ENCODE assay signal across 11 cellular contexts in genomic region chr5:168656633-168657032, GRCh38.
DNase-seq lines count a peak whose midpoint lies in the region; ATAC-seq, FAIRE-seq and TF ChIP-seq lines count a peak whose summit lies in the region.
"Had no signal": no experiment of that assay in that cellular context is flagged by ENCODE, and none has a peak within 500 bp of the region (broad histone marks: within the 10 kb centered on the region; RNA-seq: fewer than 3 reads in every experiment).

No MANE protein-coding gene starts in this region.

- FAIRE-seq in D721Med (lab: Jason Lieb, UNC), result no peak

- peak overlapping the region in 2 of 3 experiments; percentile 9 to 35 for H3K27ac Mint-ChIP-seq in nephron
- no peak overlapping the region for H3K27ac Mint-ChIP-seq in T-cell
- H3K27ac Mint-ChIP-seq: activated naive CD8-positive, alpha-beta T cell treated with anti-CD3 and anti-CD28 coated beads for 36 hours had no signal

- TF ChIP-seq CTCF in nephron (IDR thresholded peaks at IDR 0.05; ENCODE audit: unreplicated experiment in 3 of 3) (no peak), D721Med (IDR thresholded peaks at IDR 0.05; ENCODE audit: insufficient read depth, missing control alignments) (no peak)

- CTCF ChIA-PET in T-cell (lab: Charles Lee), result interaction anchor here in 1 of 2 donors (0.7 kb wide), 1 partner anchor 19 kb away, joined by 3 read pairs; no protein-coding TSS in a partner anchor
- CTCF ChIA-PET in HEK293T (lab: Yijun Ruan, JAX), result interaction anchor here (0.5 to 0.9 kb wide), 2 partner anchors 9 to 758 kb away, joined by 3 read pairs; no protein-coding TSS in a partner anchor

- H3K36me3 Mint-ChIP-seq in nephron (ENCODE audit: low read depth), result peaks cover 3% of the 10 kb centered on the region
- no peaks in the 10 kb centered on the region for H3K36me3 Mint-ChIP-seq in T-cell
- H3K36me3 Mint-ChIP-seq: activated naive CD8-positive, alpha-beta T cell treated with anti-CD3 and anti-CD28 coated beads for 36 hours had no signal

- H3K4me3 Mint-ChIP-seq in nephron (no peak overlapping the region), T-cell (no peak overlapping the region)
- H3K4me3 Mint-ChIP-seq: activated naive CD8-positive, alpha-beta T cell treated with anti-CD3 and anti-CD28 coated beads for 36 hours had no signal

- H3K9me3 Mint-ChIP-seq in nephron, result no peaks in the 10 kb centered on the region
- H3K9me3 Mint-ChIP-seq in T-cell, result no peaks in the 10 kb centered on the region
- H3K9me3 Mint-ChIP-seq: activated naive CD8-positive, alpha-beta T cell treated with anti-CD3 and anti-CD28 coated beads for 36 hours had no signal

- DNase-seq in EH (ENCODE audit: low read depth) (peak; percentile 56), NCI-H82 treated with DMSO at 0.1 percent for 48 hours (lab: John Stamatoyannopoulos, UW; ENCODE audit: unreplicated experiment) (peak; percentile 77), D721Med (ENCODE audit: insufficient read length, low spot score) (no peak), T-cell (no peak), HEK293T (ENCODE audit: extremely low spot score) (no peak)
- DNase-seq: activated naive CD8-positive, alpha-beta T cell treated with anti-CD3 and anti-CD28 coated beads for 36 hours; dorsolateral prefrontal cortex; T-helper 9 cell had no signal

- POLR2A ChIA-PET in T-cell (lab: Charles Lee) (no interaction called here), HEK293T (lab: Yijun Ruan, JAX) (no interaction called here)

- H3K4me1 Mint-ChIP-seq in nephron (peaks cover 41% of the 10 kb centered on the region), T-cell (no peaks in the 10 kb centered on the region)
- H3K4me1 Mint-ChIP-seq: activated naive CD8-positive, alpha-beta T cell treated with anti-CD3 and anti-CD28 coated beads for 36 hours had no signal

- H3K27me3 Mint-ChIP-seq in nephron (ENCODE audit: low read depth) (no peaks in the 10 kb centered on the region), T-cell (peaks cover 9 to 10% of the 10 kb centered on the region in 2 donors)
- H3K27me3 Mint-ChIP-seq: activated naive CD8-positive, alpha-beta T cell treated with anti-CD3 and anti-CD28 coated beads for 36 hours had no signal

- peak; percentile 83 for ATAC-seq in esophagus mucosa
- ATAC-seq in HG02885 (IDR thresholded peaks at IDR 0.05; ENCODE audit: poor library complexity, unreplicated experiment), result no peak
- ATAC-seq in T-cell (replicated peaks in 1 of 4), result no peak

TF ChIP-seq in HEK293T, 16 proteins besides CTCF, POLR2A, EP300 and RAD21:
- TF ChIP-seq ZNF384 (IDR thresholded peaks at IDR 0.05) (no peak), PKNOX1 (IDR thresholded peaks at IDR 0.05) (no peak), L3MBTL2 (conservative IDR thresholded peaks at IDR 0.05) (no peak)

Comparison
In these comparisons a context has a peak if more than half of its experiments do, and no peak if none do; other contexts are left out.
1. DNase-seq: peak in EH (single experiment) and NCI-H82 treated with DMSO at 0.1 percent for 48 hours (single experiment); none in D721Med (single experiment), T-cell (0 of 34) and HEK293T (single experiment).
2. H3K27ac Mint-ChIP-seq: peak in nephron (2 of 3); none in T-cell (0 of 2).